ENCODE assay signal across 15 cellular contexts in genomic region chr18:48621815-48622555, GRCh38.
DNase-seq lines count a peak whose midpoint lies in the region; ATAC-seq and TF ChIP-seq lines count a peak whose summit lies in the region.
"Had no signal": no experiment of that assay in that cellular context is flagged by ENCODE, and none has a peak within 500 bp of the region (broad histone marks: within the 10 kb centered on the region; RNA-seq: fewer than 3 reads in every experiment).

No MANE protein-coding gene starts in this region.

- H3K4me2 ChIP-seq in SK-N-SH = peak overlapping the region; percentile 66

- H4K20me1 ChIP-seq in SK-N-SH (ENCODE audit: insufficient read depth) = no peaks in the 10 kb centered on the region

- H3K36me3 Mint-ChIP-seq in WTC11 = no peaks in the 10 kb centered on the region
- H3K36me3 Mint-ChIP-seq: activated naive CD8-positive, alpha-beta T cell had no signal

- H3K4me3 ChIP-seq in SK-N-SH (ENCODE audit: low read depth in 2 of 2, low read length in 1 of 2) = peak overlapping the region in 1 of 2 experiments; percentile 24; a peak in 1 of 4 replicates
- no peak overlapping the region for H3K4me3 ChIP-seq in upper lobe of right lung
- H3K4me3 ChIP-seq: left lung had no signal

- peak overlapping the region; percentile 80 for H3K9ac ChIP-seq in SK-N-SH

- H3K9me2 ChIP-seq in SK-N-SH = no peaks in the 10 kb centered on the region

- POLR2A ChIA-PET in SK-N-SH (lab: Yijun Ruan, JAX) (no interaction called here), WTC11 (lab: Charles Lee) (no interaction called here)

- H2AFZ ChIP-seq in SK-N-SH (ENCODE audit: low read depth) = no peak overlapping the region

- no peaks in the 10 kb centered on the region for H3K9me3 Mint-ChIP-seq in WTC11
- H3K9me3 Mint-ChIP-seq: dendritic cell treated with granulocyte-macrophage colony-stimulating factor and Interleukin-4, amounts not matched to agents 40 ng/mL and 50 ng/mL, for 4 days had no signal

- peaks cover 43% of the 10 kb centered on the region for H3K4me1 Mint-ChIP-seq in WTC11

- H3K27ac Mint-ChIP-seq in WTC11 = peak overlapping the region; percentile 72; the same call in 1 of the 2 replicates
- H3K27ac Mint-ChIP-seq: activated naive CD8-positive, alpha-beta T cell; dendritic cell treated with granulocyte-macrophage colony-stimulating factor and Interleukin-4, amounts not matched to agents 40 ng/mL and 50 ng/mL, for 4 days had no signal

- TF ChIP-seq EP300 in SK-N-SH (IDR thresholded peaks at IDR 0.05; ENCODE audit: borderline replicate concordance in 1 of 2, low read depth in 1 of 2, low read length in 1 of 2) = no peak

- TF ChIP-seq RAD21 in SK-N-SH (IDR thresholded peaks at IDR 0.05; ENCODE audit: low read length) = no peak

- DNase-seq in SK-N-SH = no peak
- no peak for DNase-seq in WTC11 (ENCODE audit: low spot score)
- DNase-seq in left kidney (ENCODE audit: low read depth, low spot score) = peak; percentile 62
- no peak for DNase-seq in upper lobe of right lung
- no peak for DNase-seq in NCI-H446 treated with DMSO at 0.1 percent for 48 hours (lab: John Stamatoyannopoulos, UW)
- DNase-seq in GM10266 (ENCODE audit: extremely low spot score) = no peak
- no peak for DNase-seq in stimulated activated CD4-positive, alpha-beta T cell treated with anti-CD3 and anti-CD28 coated beads, Interleukin-4, amount 100 ng/mL, for 4 hours
- DNase-seq: activated CD8-positive, alpha-beta memory T cell treated with anti-CD3 and anti-CD28 coated beads for 24 hours; left lung; NCI-H1436 treated with DMSO at 0.1 percent for 48 hours; stimulated activated CD4-positive, alpha-beta T cell treated with anti-CD3 and anti-CD28 coated beads, Interleukin-4, amount 100 ng/mL, for 1 hour had no signal

- H3K4me1 ChIP-seq in SK-N-SH (ENCODE audit: control insufficient read depth in 1 of 2, insufficient read depth in 2 of 2, low read depth in 1 of 2, low read length in 1 of 2) (peaks cover 2 to 37% of the 10 kb centered on the region in 2 experiments; a peak in 3 of 4 replicates), upper lobe of right lung (no peaks in the 10 kb centered on the region)
- H3K4me1 ChIP-seq: left lung had no signal

- intact Hi-C loops in upper lobe of right lung (cut with DNase I) = no loop called here

- TF ChIP-seq CTCF in SK-N-SH (IDR thresholded peaks at IDR 0.05) (no peak), WTC11 (IDR thresholded peaks at IDR 0.05) (no peak), upper lobe of right lung (IDR thresholded peaks at IDR 0.05) (no peak), GM10266 (IDR thresholded peaks at IDR 0.05; ENCODE audit: control insufficient read depth, insufficient read depth, low read depth, missing control alignments) (no peak)

- no peaks in the 10 kb centered on the region for H3K27me3 Mint-ChIP-seq in WTC11 (ENCODE audit: low read depth)
- H3K27me3 Mint-ChIP-seq: activated naive CD8-positive, alpha-beta T cell; dendritic cell treated with granulocyte-macrophage colony-stimulating factor and Interleukin-4, amounts not matched to agents 40 ng/mL and 50 ng/mL, for 4 days had no signal

- H3K79me2 ChIP-seq in SK-N-SH (ENCODE audit: insufficient read depth) = peaks cover 63% of the 10 kb centered on the region

- H3F3A ChIP-seq in SK-N-SH (replicated peaks; ENCODE audit: insufficient read depth) = peaks cover 48% of the 10 kb centered on the region

- H3K9me3 ChIP-seq in SK-N-SH (no peaks in the 10 kb centered on the region), upper lobe of right lung (no peaks in the 10 kb centered on the region)
- H3K9me3 ChIP-seq: left lung had no signal

- H3K27ac ChIP-seq in SK-N-SH (ENCODE audit: low read depth in 2 of 2, low read length in 1 of 2) (peak overlapping the region; percentile 18 to 97; a peak in 3 of 4 replicates), upper lobe of right lung (no peak overlapping the region)
- H3K27ac ChIP-seq: 22Rv1, left lung had no signal

- H3K4me3 Mint-ChIP-seq in WTC11 = no peak overlapping the region
- H3K4me3 Mint-ChIP-seq: activated naive CD8-positive, alpha-beta T cell; dendritic cell treated with granulocyte-macrophage colony-stimulating factor and Interleukin-4, amounts not matched to agents 40 ng/mL and 50 ng/mL, for 4 days had no signal

- H3K36me3 ChIP-seq in SK-N-SH (replicated peaks in 1 of 2; ENCODE audit: control insufficient read depth in 1 of 2, insufficient read depth in 2 of 2, low read length in 1 of 2) = peaks cover 10 to 18% of the 10 kb centered on the region in 2 experiments
- H3K36me3 ChIP-seq in upper lobe of right lung = peaks cover 5% of the 10 kb centered on the region

- H3K27me3 ChIP-seq in SK-N-SH (ENCODE audit: insufficient read depth) (no peaks in the 10 kb centered on the region), upper lobe of right lung (no peaks in the 10 kb centered on the region)
- H3K27me3 ChIP-seq: left lung had no signal

- 78% methylated on average over 11 of the region's 11 CpGs for whole genome bisulfite sequencing in SK-N-SH (ENCODE audit: low lambda C conversion rate)

- ATAC-seq in SK-N-SH treated with all-trans-retinoic acid at 6 μM for 48 hours (no peak), WTC11 (no peak), upper lobe of right lung (peak; percentile 15)

- CTCF ChIA-PET in SK-N-SH (lab: Yijun Ruan, JAX) = interaction anchor here (2.7 kb wide), 1 partner anchor 16 kb away, joined by 8 read pairs; no protein-coding TSS in a partner anchor
- CTCF ChIA-PET in WTC11 (lab: Charles Lee) = interaction anchor here (0.8 to 2.6 kb wide), 4 partner anchors 14 to 17 kb away, joined by 4 to 12 read pairs (median 4); no protein-coding TSS in a partner anchor

TF ChIP-seq in SK-N-SH, 30 proteins besides CTCF, POLR2A, EP300 and RAD21:
- TF ChIP-seq NFIC (IDR thresholded peaks at IDR 0.05; ENCODE audit: borderline replicate concordance) = peak; percentile 6; the same call in 1 of the 2 replicates
- no peak for TF ChIP-seq SMC3 (IDR thresholded peaks at IDR 0.05; ENCODE audit: low read depth, low read length)
- TF ChIP-seq USF2 (IDR thresholded peaks at IDR 0.05; ENCODE audit: borderline replicate concordance, low read depth, low read length) = no peak

TF ChIP-seq in SK-N-SH treated with all-trans-retinoic acid at 6 μM for 48 hours, 23 proteins besides CTCF, POLR2A, EP300 and RAD21:
- TF ChIP-seq ZFP3 (CRISPR knock-in tag; IDR thresholded peaks at IDR 0.05) (no peak), ZNF565 (CRISPR knock-in tag; conservative IDR thresholded peaks at IDR 0.05; ENCODE audit: low read depth) (no peak), TOX (CRISPR knock-in tag; IDR thresholded peaks at IDR 0.05; ENCODE audit: borderline replicate concordance) (no peak), ARNTL (CRISPR knock-in tag; IDR thresholded peaks at IDR 0.05; ENCODE audit: borderline replicate concordance, low read depth) (no peak), CREB5 (CRISPR knock-in tag; IDR thresholded peaks at IDR 0.05; ENCODE audit: low read depth) (no peak)

TF ChIP-seq in WTC11, 78 proteins besides CTCF, POLR2A, EP300 and RAD21:
- no peak for TF ChIP-seq ZNF396 (CRISPR knock-in tag; IDR thresholded peaks at IDR 0.05; ENCODE audit: borderline replicate concordance)
- no peak for TF ChIP-seq E2F1 (CRISPR knock-in tag; IDR thresholded peaks at IDR 0.05)
- no peak for TF ChIP-seq ZNF232 (CRISPR knock-in tag; IDR thresholded peaks at IDR 0.05)
- TF ChIP-seq NFE2L1 (CRISPR knock-in tag; IDR thresholded peaks at IDR 0.05) = no peak
- no peak for TF ChIP-seq ELF4 (CRISPR knock-in tag; IDR thresholded peaks at IDR 0.05; ENCODE audit: low read depth)
- no peak for TF ChIP-seq KAT7 (CRISPR knock-in tag; IDR thresholded peaks at IDR 0.05; ENCODE audit: borderline replicate concordance)
- TF ChIP-seq FOXP1 (CRISPR knock-in tag; IDR thresholded peaks at IDR 0.05; ENCODE audit: borderline replicate concordance) = no peak
- no peak for TF ChIP-seq ZMAT4 (CRISPR knock-in tag; IDR thresholded peaks at IDR 0.05)
- no peak for TF ChIP-seq ATF2 (CRISPR knock-in tag; IDR thresholded peaks at IDR 0.05; ENCODE audit: borderline replicate concordance, low read depth)
- TF ChIP-seq MLX (CRISPR knock-in tag; IDR thresholded peaks at IDR 0.05) = no peak
- no peak for TF ChIP-seq ATF1 (CRISPR knock-in tag; IDR thresholded peaks at IDR 0.05)
- no peak for TF ChIP-seq IRF2 (CRISPR knock-in tag; IDR thresholded peaks at IDR 0.05; ENCODE audit: borderline replicate concordance, low read depth)
- TF ChIP-seq PRRX2 (CRISPR knock-in tag; IDR thresholded peaks at IDR 0.05) = no peak
- no peak for TF ChIP-seq GRHL2 (CRISPR knock-in tag; IDR thresholded peaks at IDR 0.05; ENCODE audit: insufficient replicate concordance, severe bottlenecking)
